Comparison of ENCODE assay signal across 2 cellular contexts in genomic region chr17:66975188-66975587, GRCh38.
TF ChIP-seq lines count a peak whose summit lies in the region.

No MANE protein-coding gene starts in this region.

TF ChIP-seq in HepG2, 621 proteins besides CTCF, POLR2A, EP300 and RAD21:
- TF ChIP-seq ZNF768 (CRISPR knock-in tag; IDR thresholded peaks at IDR 0.05) (peak; percentile 92), ZBTB26 (CRISPR knock-in tag; IDR thresholded peaks at IDR 0.05; ENCODE audit: borderline replicate concordance) (no peak), ZMYM3 (CRISPR knock-in tag; IDR thresholded peaks at IDR 0.05) (peak; percentile 45; the same call in 1 of the 2 replicates), SOX6 (IDR thresholded peaks at IDR 0.05) (no peak), SOX6 (CRISPR knock-in tag; IDR thresholded peaks at IDR 0.05) (no peak), ZNF3 (CRISPR knock-in tag; IDR thresholded peaks at IDR 0.05) (no peak), ZNF276 (CRISPR knock-in tag; IDR thresholded peaks at IDR 0.05; ENCODE audit: low read depth) (no peak), CEBPB (IDR thresholded peaks at IDR 0.05; ENCODE audit: borderline replicate concordance, low read depth, low read length) (no peak), NR0B2 (CRISPR knock-in tag; IDR thresholded peaks at IDR 0.05) (no peak), CSRNP1 (CRISPR knock-in tag; IDR thresholded peaks at IDR 0.05) (no peak), HNF4G (IDR thresholded peaks at IDR 0.05; ENCODE audit: borderline replicate concordance, low read depth, low read length) (no peak), HNF4G (CRISPR knock-in tag; IDR thresholded peaks at IDR 0.05; ENCODE audit: borderline replicate concordance, low read depth) (no peak), GMEB1 (CRISPR knock-in tag; IDR thresholded peaks at IDR 0.05; ENCODE audit: borderline replicate concordance) (no peak), CCDC6 (CRISPR knock-in tag; IDR thresholded peaks at IDR 0.05) (no peak), TAF1 (CRISPR knock-in tag; IDR thresholded peaks at IDR 0.05) (no peak)

TF ChIP-seq in K562, 482 proteins besides CTCF, POLR2A, EP300 and RAD21:
- TF ChIP-seq RBM25 (IDR thresholded peaks at IDR 0.05; ENCODE audit: low read depth, low read length, severe bottlenecking) (peak; percentile 51), TSC22D4 (tag; IDR thresholded peaks at IDR 0.05) (no peak), ZNF274 (IDR thresholded peaks at IDR 0.05; ENCODE audit: borderline replicate concordance, low read depth, low read length) (no peak), ZFP36 (IDR thresholded peaks at IDR 0.05; ENCODE audit: low read depth, low read length, partially characterized antibody) (peak; percentile 42), BCOR (IDR thresholded peaks at IDR 0.05) (peak; percentile 74)
